ENCODE assay signal across 13 cellular contexts in the genomic region with DNA sequence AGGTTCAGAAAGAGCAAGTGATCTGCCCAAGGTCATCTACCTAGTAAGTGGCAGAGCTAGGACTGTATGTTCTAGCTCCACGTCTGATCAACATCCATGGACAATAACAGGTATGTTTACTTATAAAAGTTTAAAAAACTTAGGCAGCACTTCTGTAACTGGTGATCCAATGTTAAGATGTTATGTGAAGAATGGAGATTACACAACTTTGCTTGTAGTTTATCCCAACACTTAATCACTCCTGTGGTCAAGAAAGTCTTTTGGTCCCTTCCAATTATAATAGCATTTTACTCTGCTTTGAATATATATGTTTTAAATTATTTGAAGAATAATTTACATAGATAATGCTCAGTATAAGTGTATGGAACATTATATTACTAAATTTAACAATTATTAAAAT. TPM values are rescaled to one million over a fixed set of nuclear protein-coding genes. Genes with fewer than 3 reads are reported as not detected.
A peak's percentile ranks its signal among the peaks of the same experiment; 100 is the strongest.
DNase-seq lines count a peak whose midpoint lies in the region; ATAC-seq and TF ChIP-seq lines count a peak whose summit lies in the region.
"Had no signal": no experiment of that assay in that cellular context is flagged by ENCODE, and none has a peak within 500 bp of the region (broad histone marks: within the 10 kb centered on the region; RNA-seq: fewer than 3 reads in every experiment).

No MANE protein-coding gene starts in this region.

- no peaks in the 10 kb centered on the region for H3K27me3 ChIP-seq in left lung

- H3K4me1 Mint-ChIP-seq in stimulated activated naive B cell treated with anti-CD40 and anti-IgM and Interleukin-4, amounts not matched to agents 10 μg/mL and 1 μg/mL and 100 μg/mL, for 72 hours = peaks cover 15 to 48% of the 10 kb centered on the region in 2 donors

- peak; percentile 2 for ATAC-seq in GM18502 (IDR thresholded peaks at IDR 0.05; ENCODE audit: poor library complexity, unreplicated experiment)
- no peak for ATAC-seq in stimulated activated naive B cell treated with anti-CD40 and anti-IgM and Interleukin-4, amounts not matched to agents 10 μg/mL and 1 μg/mL and 100 μg/mL, for 72 hours (replicated peaks)
- ATAC-seq in HG02763 (IDR thresholded peaks at IDR 0.05; ENCODE audit: unreplicated experiment) = no peak
- ATAC-seq in left lung = no peak
- ATAC-seq: left cardiac atrium had no signal

- intact Hi-C loops in left lung (cut with DNase I) = loop anchor here in 1 of 2 donors (10.0 kb wide), 1 partner anchor 75 kb away; a partner anchor contains a TSS

- DNase-seq in NCI-H226 (peak; percentile 19), fibroblast of the aortic adventitia (ENCODE audit: low read depth) (peak; percentile 51), left lung (no peak), activated gamma-delta T cell (lab: John Stamatoyannopoulos, UW) (no peak)
- no peak for DNase-seq in stimulated activated naive B cell treated with anti-CD40 and anti-IgM and Interleukin-4, amounts not matched to agents 10 μg/mL and 1 μg/mL and 100 μg/mL, for 72 hours
- DNase-seq: anterior cingulate cortex, head of caudate nucleus, left cardiac atrium, NCI-H524 treated with DMSO at 0.1 percent for 48 hours, nephron progenitor cell, T-helper 1 cell had no signal

- no peaks in the 10 kb centered on the region for H3K27me3 Mint-ChIP-seq in stimulated activated naive B cell treated with anti-CD40 and anti-IgM and Interleukin-4, amounts not matched to agents 10 μg/mL and 1 μg/mL and 100 μg/mL, for 72 hours

- TF ChIP-seq CTCF in fibroblast of the aortic adventitia (IDR thresholded peaks at IDR 0.05; ENCODE audit: insufficient read depth, low read length) = no peak
- TF ChIP-seq CTCF in left lung (IDR thresholded peaks at IDR 0.05) = no peak

- peaks cover 0 to 16% of the 10 kb centered on the region in 2 donors for H3K36me3 ChIP-seq in left lung

- H3K27ac Mint-ChIP-seq in stimulated activated naive B cell treated with anti-CD40 and anti-IgM and Interleukin-4, amounts not matched to agents 10 μg/mL and 1 μg/mL and 100 μg/mL, for 72 hours = peak overlapping the region; percentile 48
- H3K27ac Mint-ChIP-seq: nephron progenitor cell had no signal

- no peak overlapping the region for H3K27ac ChIP-seq in left lung

- H3K4me3 Mint-ChIP-seq in stimulated activated naive B cell treated with anti-CD40 and anti-IgM and Interleukin-4, amounts not matched to agents 10 μg/mL and 1 μg/mL and 100 μg/mL, for 72 hours = peak overlapping the region in 1 of 2 donors; percentile 43
- H3K4me3 Mint-ChIP-seq: nephron progenitor cell had no signal

- no peaks in the 10 kb centered on the region for H3K9me3 ChIP-seq in left lung

- H3K4me3 ChIP-seq in fibroblast of the aortic adventitia (ENCODE audit: low read depth, low read length) (no peak overlapping the region), left lung (no peak overlapping the region)

- H3K9me3 Mint-ChIP-seq in stimulated activated naive B cell treated with anti-CD40 and anti-IgM and Interleukin-4, amounts not matched to agents 10 μg/mL and 1 μg/mL and 100 μg/mL, for 72 hours = no peaks in the 10 kb centered on the region

- peaks cover 18 to 25% of the 10 kb centered on the region in 2 donors for H3K36me3 Mint-ChIP-seq in stimulated activated naive B cell treated with anti-CD40 and anti-IgM and Interleukin-4, amounts not matched to agents 10 μg/mL and 1 μg/mL and 100 μg/mL, for 72 hours

- peaks cover 22 to 44% of the 10 kb centered on the region in 2 donors for H3K4me1 ChIP-seq in left lung

RNA-seq across cellular contexts. Expression of a gene that starts 4.8 kb away (rescaled TPM):
- 14.0 and 15.9 TPM in 2 replicates for total RNA-seq in fibroblast of the aortic adventitia (ENCODE audit: low replicate concordance)
- 10 to 100 TPM in 1 of 2 donors, 1 to 10 TPM in 1; 7.7 to 11.3 TPM for total RNA-seq in left lung

Comparison
In these comparisons a context has a peak if more than half of its experiments do, and no peak if none do; other contexts are left out.
1. DNase-seq: peak in NCI-H226 (single experiment) and fibroblast of the aortic adventitia (single experiment); none in stimulated activated naive B cell treated with anti-CD40 and anti-IgM and Interleukin-4, amounts not matched to agents 10 μg/mL and 1 μg/mL and 100 μg/mL, for 72 hours (single experiment), left lung (0 of 2) and activated gamma-delta T cell (single experiment).